In the genomic region with DNA sequence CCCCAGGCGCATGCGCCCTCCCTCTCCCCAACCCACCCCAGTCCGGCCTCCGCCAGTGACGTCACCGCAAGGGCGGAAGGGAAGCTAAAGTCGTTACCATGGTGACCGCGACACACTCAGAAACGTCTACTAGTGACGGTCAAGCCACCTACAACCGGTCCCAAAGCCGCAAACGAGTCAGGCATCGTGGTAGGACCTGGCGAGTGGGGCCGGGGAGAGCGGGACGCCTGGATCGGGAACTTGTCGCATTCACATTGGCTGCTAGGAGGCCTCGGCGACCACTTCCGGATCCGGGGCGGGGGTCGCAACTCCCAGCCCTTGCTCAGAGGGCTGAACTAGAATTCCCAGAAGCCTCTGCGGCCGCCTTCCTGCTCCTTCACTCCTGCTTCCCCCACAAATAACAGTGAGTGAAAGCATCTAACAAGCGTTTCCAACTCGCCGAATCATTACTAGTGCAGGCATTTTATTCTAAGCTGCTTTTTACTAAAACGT, we compare ENCODE assay signal across 8 cellular contexts. TPM values are rescaled to one million over a fixed set of nuclear protein-coding genes. Genes with fewer than 3 reads are reported as not detected.
A peak's percentile ranks its signal among the peaks of the same experiment; 100 is the strongest.
DNase-seq lines count a peak whose midpoint lies in the region; ATAC-seq and TF ChIP-seq lines count a peak whose summit lies in the region.

TSS of gene ZSCAN5A (minus strand) at position 256 of the 492 bp plus-strand sequence. CDS start 89,793 bp downstream, outside the sequence.

- H3K4me3 ChIP-seq in KMS-11 (IDR thresholded peaks at IDR 0.05; ENCODE audit: insufficient read depth, low read depth, low read length) (no peak within 1 kb of the TSS), Panc1 (ENCODE audit: low read depth in 2 of 2, low read length in 2 of 2) (peak within 1 kb of the TSS; percentile 84 to 99), esophagus (ENCODE audit: low read depth in 1 of 2, low read length in 2 of 2) (peak within 1 kb of the TSS; percentile 77 to 89), mucosa of stomach (ENCODE audit: low read length) (peak within 1 kb of the TSS; percentile 71)

- H3K4me1 ChIP-seq in KMS-11 (ENCODE audit: low read depth, poor library complexity, severe bottlenecking), result peaks cover 9% of the 10 kb centered on the region
- peaks cover 11% of the 10 kb centered on the region; the same call in 1 of the 2 replicates for H3K4me1 ChIP-seq in Panc1 (ENCODE audit: control insufficient read depth, insufficient read depth, low read length)
- H3K4me1 ChIP-seq in esophagus (ENCODE audit: control insufficient read depth in 2 of 2, insufficient read depth in 2 of 2, low read length in 1 of 2), result peaks cover 0 to 3% of the 10 kb centered on the region in 2 donors
- peaks cover 8% of the 10 kb centered on the region for H3K4me1 ChIP-seq in mucosa of stomach (ENCODE audit: control insufficient read depth, insufficient read depth, low read length)

- DNase-seq in DMS79 treated with DMSO at 0.1 percent for 48 hours (lab: John Stamatoyannopoulos, UW) (peak; percentile 99), Panc1 (ENCODE audit: low read depth, low spot score) (peak; percentile 95)
- peak; percentile 98 for DNase-seq in activated T-cell treated with anti-CD3 and anti-CD28 coated beads, Interleukin-2, amount 50 U/mL, for 4 hours
- peak; percentile 98 for DNase-seq in stimulated activated CD8-positive, alpha-beta memory T cell treated with anti-CD3 and anti-CD28 coated beads, Interleukin-4, amount 100 ng/mL, for 48 hours

- no TSS peak for BruUV-seq in Panc1 (replicated peaks; lab: Mats Ljungman, UMichigan)

- H3K27me3 Mint-ChIP-seq in activated T-cell treated with anti-CD3 and anti-CD28 coated beads, Interleukin-2, amount 50 U/mL, for 4 hours (ENCODE audit: low read depth), result no peaks in the 10 kb centered on the region

- H4K20me1 ChIP-seq in KMS-11 (ENCODE audit: insufficient read depth), result no peaks in the 10 kb centered on the region

- no peaks in the 10 kb centered on the region for H3K79me2 ChIP-seq in KMS-11 (ENCODE audit: insufficient read depth, low read depth)

- H2AFZ ChIP-seq in KMS-11 (ENCODE audit: low read depth), result peak within 1 kb of the TSS; percentile 70

- H3K27me3 ChIP-seq in KMS-11 (ENCODE audit: insufficient read depth, low read depth) (no peaks in the 10 kb centered on the region), Panc1 (ENCODE audit: control insufficient read depth, insufficient read depth, low read length) (no peaks in the 10 kb centered on the region), esophagus (ENCODE audit: control insufficient read depth in 1 of 2, insufficient read depth in 2 of 2, low read length in 2 of 2) (no peaks in the 10 kb centered on the region), mucosa of stomach (ENCODE audit: control insufficient read depth, insufficient read depth, low read length) (no peaks in the 10 kb centered on the region)

- POLR2A ChIA-PET in Panc1 (lab: Charles Lee), result interaction anchor here (0.5 to 1.2 kb wide), 7 partner anchors 12 to 352 kb away, joined by 3 to 6 read pairs (median 4); no protein-coding TSS in a partner anchor

- intact Hi-C loops in Panc1 (cut with micrococcal nuclease; ENCODE audit: unreplicated experiment), result no loop called here

- no peaks in the 10 kb centered on the region for H3K9me3 ChIP-seq in Panc1 (ENCODE audit: control insufficient read depth, insufficient read depth, low read depth, low read length)
- H3K9me3 ChIP-seq in esophagus (ENCODE audit: control insufficient read depth in 2 of 2, insufficient read depth in 1 of 2, low read depth in 1 of 2, low read length in 1 of 2), result no peaks in the 10 kb centered on the region
- no peaks in the 10 kb centered on the region for H3K9me3 ChIP-seq in mucosa of stomach (ENCODE audit: control insufficient read depth, low read length)

- WGBS in esophagus, 2 donors, result 1% methylated on average over 34 of the region's 34 CpGs

- H3K9ac ChIP-seq in KMS-11 (peak within 1 kb of the TSS; percentile 81), mucosa of stomach (ENCODE audit: low read length) (peak within 1 kb of the TSS; percentile 87)

- peaks cover 15% of the 10 kb centered on the region for H3K36me3 Mint-ChIP-seq in activated T-cell treated with anti-CD3 and anti-CD28 coated beads, Interleukin-2, amount 50 U/mL, for 4 hours (ENCODE audit: insufficient read depth)

- peak within 1 kb of the TSS; percentile 92 for H3K27ac ChIP-seq in KMS-11
- H3K27ac ChIP-seq in Panc1 (ENCODE audit: low read length), result peak within 1 kb of the TSS; percentile 98
- peak within 1 kb of the TSS; percentile 97 to 99 for H3K27ac ChIP-seq in esophagus (ENCODE audit: low read depth in 2 of 2, low read length in 1 of 2)

- CTCF ChIA-PET in Panc1 (lab: Charles Lee), result interaction anchor here (0.6 to 1.1 kb wide), 5 partner anchors 19 to 248 kb away, joined by 3 to 10 read pairs (median 9); no protein-coding TSS in a partner anchor

- peaks cover 23% of the 10 kb centered on the region for H3K4me1 Mint-ChIP-seq in activated T-cell treated with anti-CD3 and anti-CD28 coated beads, Interleukin-2, amount 50 U/mL, for 4 hours (ENCODE audit: low read depth)

- in situ Hi-C loops in Panc1 (cut with HindIII; ENCODE audit: low pct_unique_long_range_greater_than_20kb, low sequenced_read_pairs), result no loop called here

- H3K36me3 ChIP-seq in KMS-11 (ENCODE audit: insufficient read depth), result no peaks in the 10 kb centered on the region
- no peaks in the 10 kb centered on the region for H3K36me3 ChIP-seq in Panc1 (ENCODE audit: control insufficient read depth, insufficient read depth, low read length)
- H3K36me3 ChIP-seq in esophagus (ENCODE audit: control insufficient read depth in 2 of 2, insufficient read depth in 2 of 2, low read length in 1 of 2), result peaks cover 0 to 5% of the 10 kb centered on the region in 2 donors
- H3K36me3 ChIP-seq in mucosa of stomach (ENCODE audit: control insufficient read depth, insufficient read depth, low read length), result no peaks in the 10 kb centered on the region

- peak; percentile 77 for ATAC-seq in GM21786 (IDR thresholded peaks at IDR 0.05; ENCODE audit: unreplicated experiment)
- peak; percentile 91 for ATAC-seq in Panc1
- peak; percentile 86 to 90 for ATAC-seq in activated T-cell treated with anti-CD3 and anti-CD28 coated beads, Interleukin-2, amount 50 U/mL, for 4 hours

- H3K4me2 ChIP-seq in KMS-11, result peak within 1 kb of the TSS; percentile 77

- H3K4me3 Mint-ChIP-seq in activated T-cell treated with anti-CD3 and anti-CD28 coated beads, Interleukin-2, amount 50 U/mL, for 4 hours, result peak within 1 kb of the TSS; percentile 83

- peaks cover 4% of the 10 kb centered on the region for H3K9me3 Mint-ChIP-seq in activated T-cell treated with anti-CD3 and anti-CD28 coated beads, Interleukin-2, amount 50 U/mL, for 4 hours

- TF ChIP-seq CTCF in KMS-11 (conservative IDR thresholded peaks at IDR 0.05; ENCODE audit: low read depth, low read length) (no peak), Panc1 (IDR thresholded peaks at IDR 0.05) (no peak)

RNA-seq across cellular contexts. Expression of gene ZSCAN5A, which starts in this region (rescaled TPM):
- 13.8 TPM for total RNA-seq in Panc1 (2021; ENCODE audit: unreplicated experiment)
- polyA plus RNA-seq in Panc1 (2012; ENCODE audit: insufficient read length), result 6.2 TPM
- 10 to 100 TPM in 2 of 3 donors, 1 to 10 TPM in 1; 9.6 to 14.7 (median 13.6) TPM for total RNA-seq in activated T-cell treated with anti-CD3 and anti-CD28 coated beads, Interleukin-2, amount 50 U/mL, for 4 hours
- polyA plus RNA-seq in esophagus, result 1 to 10 TPM; 3.8 to 3.9 TPM
